ENCODE assay signal across 1 cellular context in the genomic region with DNA sequence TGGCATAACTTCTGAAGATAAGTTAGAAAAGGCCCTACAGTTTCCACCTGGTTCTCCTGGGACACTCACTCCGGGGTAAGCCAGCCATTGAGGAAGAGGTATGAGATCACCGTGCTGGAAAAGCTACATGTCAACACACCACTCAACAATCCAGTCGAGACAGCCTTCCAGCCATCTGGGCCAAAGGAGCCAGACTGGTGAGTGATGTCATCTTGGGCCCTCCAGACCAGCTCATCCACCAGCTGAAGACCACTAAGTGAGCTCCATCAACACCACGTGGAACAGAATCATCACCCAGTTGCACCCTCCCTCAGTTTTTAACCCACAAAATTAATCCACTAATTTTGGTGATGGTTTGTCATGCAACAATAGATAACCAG.
TF ChIP-seq lines count a peak whose summit lies in the region.

No MANE protein-coding gene starts in this region.

TF ChIP-seq in GM23338, 12 proteins besides CTCF, POLR2A, EP300 and RAD21:
- TF ChIP-seq, protein P1, sequence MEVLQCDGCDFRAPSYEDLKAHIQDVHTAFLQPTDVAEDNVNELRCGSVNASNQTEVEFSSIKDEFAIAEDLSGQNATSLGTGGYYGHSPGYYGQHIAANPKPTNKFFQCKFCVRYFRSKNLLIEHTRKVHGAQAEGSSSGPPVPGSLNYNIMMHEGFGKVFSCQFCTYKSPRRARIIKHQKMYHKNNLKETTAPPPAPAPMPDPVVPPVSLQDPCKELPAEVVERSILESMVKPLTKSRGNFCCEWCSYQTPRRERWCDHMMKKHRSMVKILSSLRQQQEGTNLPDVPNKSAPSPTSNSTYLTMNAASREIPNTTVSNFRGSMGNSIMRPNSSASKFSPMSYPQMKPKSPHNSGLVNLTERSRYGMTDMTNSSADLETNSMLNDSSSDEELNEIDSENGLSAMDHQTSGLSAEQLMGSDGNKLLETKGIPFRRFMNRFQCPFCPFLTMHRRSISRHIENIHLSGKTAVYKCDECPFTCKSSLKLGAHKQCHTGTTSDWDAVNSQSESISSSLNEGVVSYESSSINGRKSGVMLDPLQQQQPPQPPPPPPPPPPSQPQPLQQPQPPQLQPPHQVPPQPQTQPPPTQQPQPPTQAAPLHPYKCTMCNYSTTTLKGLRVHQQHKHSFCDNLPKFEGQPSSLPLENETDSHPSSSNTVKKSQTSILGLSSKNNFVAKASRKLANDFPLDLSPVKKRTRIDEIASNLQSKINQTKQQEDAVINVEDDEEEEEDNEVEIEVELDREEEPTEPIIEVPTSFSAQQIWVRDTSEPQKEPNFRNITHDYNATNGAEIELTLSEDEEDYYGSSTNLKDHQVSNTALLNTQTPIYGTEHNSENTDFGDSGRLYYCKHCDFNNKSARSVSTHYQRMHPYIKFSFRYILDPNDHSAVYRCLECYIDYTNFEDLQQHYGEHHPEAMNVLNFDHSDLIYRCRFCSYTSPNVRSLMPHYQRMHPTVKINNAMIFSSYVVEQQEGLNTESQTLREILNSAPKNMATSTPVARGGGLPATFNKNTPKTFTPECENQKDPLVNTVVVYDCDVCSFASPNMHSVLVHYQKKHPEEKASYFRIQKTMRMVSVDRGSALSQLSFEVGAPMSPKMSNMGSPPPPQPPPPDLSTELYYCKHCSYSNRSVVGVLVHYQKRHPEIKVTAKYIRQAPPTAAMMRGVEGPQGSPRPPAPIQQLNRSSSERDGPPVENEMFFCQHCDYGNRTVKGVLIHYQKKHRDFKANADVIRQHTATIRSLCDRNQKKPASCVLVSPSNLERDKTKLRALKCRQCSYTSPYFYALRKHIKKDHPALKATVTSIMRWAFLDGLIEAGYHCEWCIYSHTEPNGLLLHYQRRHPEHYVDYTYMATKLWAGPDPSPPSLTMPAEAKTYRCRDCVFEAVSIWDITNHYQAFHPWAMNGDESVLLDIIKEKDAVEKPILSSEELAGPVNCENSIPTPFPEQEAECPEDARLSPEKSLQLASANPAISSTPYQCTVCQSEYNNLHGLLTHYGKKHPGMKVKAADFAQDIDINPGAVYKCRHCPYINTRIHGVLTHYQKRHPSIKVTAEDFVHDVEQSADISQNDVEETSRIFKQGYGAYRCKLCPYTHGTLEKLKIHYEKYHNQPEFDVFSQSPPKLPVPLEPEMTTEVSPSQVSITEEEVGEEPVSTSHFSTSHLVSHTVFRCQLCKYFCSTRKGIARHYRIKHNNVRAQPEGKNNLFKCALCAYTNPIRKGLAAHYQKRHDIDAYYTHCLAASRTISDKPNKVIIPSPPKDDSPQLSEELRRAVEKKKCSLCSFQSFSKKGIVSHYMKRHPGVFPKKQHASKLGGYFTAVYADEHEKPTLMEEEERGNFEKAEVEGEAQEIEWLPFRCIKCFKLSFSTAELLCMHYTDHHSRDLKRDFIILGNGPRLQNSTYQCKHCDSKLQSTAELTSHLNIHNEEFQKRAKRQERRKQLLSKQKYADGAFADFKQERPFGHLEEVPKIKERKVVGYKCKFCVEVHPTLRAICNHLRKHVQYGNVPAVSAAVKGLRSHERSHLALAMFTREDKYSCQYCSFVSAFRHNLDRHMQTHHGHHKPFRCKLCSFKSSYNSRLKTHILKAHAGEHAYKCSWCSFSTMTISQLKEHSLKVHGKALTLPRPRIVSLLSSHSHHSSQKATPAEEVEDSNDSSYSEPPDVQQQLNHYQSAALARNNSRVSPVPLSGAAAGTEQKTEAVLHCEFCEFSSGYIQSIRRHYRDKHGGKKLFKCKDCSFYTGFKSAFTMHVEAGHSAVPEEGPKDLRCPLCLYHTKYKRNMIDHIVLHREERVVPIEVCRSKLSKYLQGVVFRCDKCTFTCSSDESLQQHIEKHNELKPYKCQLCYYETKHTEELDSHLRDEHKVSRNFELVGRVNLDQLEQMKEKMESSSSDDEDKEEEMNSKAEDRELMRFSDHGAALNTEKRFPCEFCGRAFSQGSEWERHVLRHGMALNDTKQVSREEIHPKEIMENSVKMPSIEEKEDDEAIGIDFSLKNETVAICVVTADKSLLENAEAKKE (CRISPR knock-in tag; IDR thresholded peaks at IDR 0.05) = no peak
- no peak for TF ChIP-seq CREB1 (CRISPR knock-in tag; IDR thresholded peaks at IDR 0.05; ENCODE audit: low read depth)
